ENCODE assay signal across 8 cellular contexts in genomic region chr3:30606301-30607031, GRCh38. TPM values are rescaled to one million over a fixed set of nuclear protein-coding genes. Genes with fewer than 3 reads are reported as not detected.
DNase-seq lines count a peak whose midpoint lies in the region; ATAC-seq and TF ChIP-seq lines count a peak whose summit lies in the region.

Gene TGFBR2 (plus strand): TSS chr3:30606601. CDS start chr3:30606884, 283 bp downstream.

- no peaks in the 10 kb centered on the region for H3K27me3 ChIP-seq in heart right ventricle
- no peaks in the 10 kb centered on the region for H3K27me3 ChIP-seq in upper lobe of left lung

- 0 to 1% (median 1%) methylated on average over 57 to 71 of the region's 71 CpGs for WGBS in adipose tissue, 3 donors
- 0% methylated on average over 62 to 71 of the region's 71 CpGs for WGBS in heart right ventricle, 2 donors
- WGBS in upper lobe of left lung, 2 donors: 0% methylated on average over 8 to 31 of the region's 71 CpGs

- H3K4me3 ChIP-seq in heart right ventricle: peak within 1 kb of the TSS; percentile 66 to 98 (median 92)
- peak within 1 kb of the TSS; percentile 78 to 93 (median 90) for H3K4me3 ChIP-seq in upper lobe of left lung

- TF ChIP-seq POLR2A in upper lobe of left lung (IDR thresholded peaks at IDR 0.05): peak in 3 of 4 donors; percentile 86 to 98 (median 87)

- no peaks in the 10 kb centered on the region for H3K9me3 ChIP-seq in heart right ventricle
- no peaks in the 10 kb centered on the region for H3K9me3 ChIP-seq in upper lobe of left lung

- peak in 6 of 9 donors; percentile 13 to 41 (median 32) for TF ChIP-seq CTCF in heart right ventricle (IDR thresholded peaks at IDR 0.05)
- TF ChIP-seq CTCF in upper lobe of left lung (IDR thresholded peaks at IDR 0.05): peak in 5 of 6 experiments; percentile 43 to 88 (median 70)

- in situ Hi-C loops in KBM-7 (cut with MboI; ENCODE audit: low pct_unique_long_range_greater_than_20kb, low sequenced_read_pairs): no loop called here

- H3K27ac ChIP-seq in adipose tissue (ENCODE audit: low read depth, low read length) (peak within 1 kb of the TSS; percentile 99), heart right ventricle (peak within 1 kb of the TSS; percentile 96 to 100 (median 99)), upper lobe of left lung (peak within 1 kb of the TSS; percentile 99 to 100 (median 99))

- H3K36me3 ChIP-seq in heart right ventricle: no peaks in the 10 kb centered on the region
- no peaks in the 10 kb centered on the region for H3K36me3 ChIP-seq in upper lobe of left lung

- peak in 1 of 4 donors; percentile 73 for TF ChIP-seq EP300 in upper lobe of left lung (IDR thresholded peaks at IDR 0.05)

- ATAC-seq in GM21723 (IDR thresholded peaks at IDR 0.05; ENCODE audit: unreplicated experiment) (peak; percentile 75), heart right ventricle (peak; percentile 95 to 98 (median 96)), upper lobe of left lung (ENCODE audit: low FRiP score in 2 of 2) (peak; percentile 97 to 98)

- intact Hi-C loops in heart right ventricle (cut with DNase I) (loop anchor here in 7 of 10 donors (2.0 to 10.0 kb wide), 12 partner anchors 52 to 374 kb away; no protein-coding TSS in a partner anchor), posterior vena cava (cut with DNase I) (loop anchor here in 1 of 2 donors (10.0 kb wide), 1 partner anchor 92 kb away; no protein-coding TSS in a partner anchor)

- DNase-seq in EH (ENCODE audit: low read depth) (peak; percentile 98), KBM-7 (peak; percentile 97), T-helper 1 cell (peak; percentile 55 to 91 (median 66)), heart right ventricle (peak; percentile 94 to 96), posterior vena cava (ENCODE audit: low spot score) (peak; percentile 99), upper lobe of left lung (peak; percentile 97 to 98)

- H3K4me1 ChIP-seq in heart right ventricle: peaks cover 2 to 76% (median 45%) of the 10 kb centered on the region in 9 donors
- H3K4me1 ChIP-seq in upper lobe of left lung: peaks cover 35 to 45% (median 38%) of the 10 kb centered on the region in 4 donors

RNA-seq across cellular contexts. Expression of gene TGFBR2, which starts in this region (rescaled TPM):
- 100 to 1,000 TPM in 2 of 3 donors, 10 to 100 TPM in 1; 47.6 to 197 (median 125) TPM for polyA plus RNA-seq in adipose tissue
- 100 to 1,000 TPM in 5 of 10 donors, 10 to 100 TPM in 5; 71.1 to 197 (median 92.1) TPM for total RNA-seq in heart right ventricle
- polyA plus RNA-seq in heart right ventricle: 10 to 100 TPM; 14.6 to 81.4 TPM
- total RNA-seq in posterior vena cava: 100 to 1,000 TPM; 243 to 291 TPM
- 100 to 1,000 TPM in 5 of 6 donors, 10 to 100 TPM in 1; 82.8 to 385 (median 285) TPM for total RNA-seq in upper lobe of left lung

Comparison
In these comparisons a context has a peak if more than half of its experiments do, and no peak if none do; other contexts are left out.
1. Peak in every context shown above with its lines: DNase-seq, ATAC-seq, H3K4me3 ChIP-seq and H3K27ac ChIP-seq.